8 cellular contexts compared by ENCODE assay signal in the genomic region with DNA sequence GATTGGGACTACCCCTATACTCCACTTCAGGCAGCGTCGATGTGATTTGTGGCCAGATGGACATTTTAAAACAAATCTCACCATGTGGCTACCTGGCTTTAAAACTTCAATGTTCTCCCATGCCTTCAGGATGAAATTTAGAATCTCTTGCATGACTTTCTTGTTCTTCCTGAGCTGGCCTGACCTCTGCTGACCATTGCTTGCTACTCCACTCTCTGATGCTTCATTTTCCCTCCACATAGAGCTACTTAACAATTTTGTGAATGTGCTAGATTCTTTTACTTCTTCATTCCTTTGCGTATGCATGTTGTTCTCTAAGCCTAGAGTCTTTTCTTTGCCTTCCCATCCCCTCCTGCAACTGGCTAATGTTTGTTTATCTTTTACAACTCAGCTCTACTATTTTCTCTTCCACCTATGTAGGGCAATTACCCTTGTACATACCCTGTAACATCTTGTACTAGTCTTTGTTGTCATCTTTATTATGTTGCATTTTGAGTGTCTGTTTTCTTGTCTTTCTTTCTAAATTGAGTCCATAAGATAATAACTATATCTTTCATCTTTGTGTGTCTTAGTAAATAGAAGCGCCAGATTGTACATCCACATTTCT. TPM values are rescaled to one million over a fixed set of nuclear protein-coding genes. Genes with fewer than 3 reads are reported as not detected.
DNase-seq lines count a peak whose midpoint lies in the region; ATAC-seq and TF ChIP-seq lines count a peak whose summit lies in the region.

No MANE protein-coding gene starts in this region.

- H3K27me3 Mint-ChIP-seq in activated CD4-positive, alpha-beta memory T cell treated with anti-CD3 and anti-CD28 coated beads for 36 hours: no peaks in the 10 kb centered on the region

- DNase-seq in DMS53 (lab: John Stamatoyannopoulos, UW) (peak; percentile 56), DMS53 treated with DMSO at 0.1 percent for 48 hours (lab: John Stamatoyannopoulos, UW; ENCODE audit: unreplicated experiment) (no peak), hepatocyte (ENCODE audit: low spot score) (peak; percentile 23), tibial artery (no peak), NCI-H2081 (lab: John Stamatoyannopoulos, UW) (no peak)
- DNase-seq in activated CD4-positive, alpha-beta memory T cell treated with anti-CD3 and anti-CD28 coated beads for 36 hours: peak; percentile 38

- no peak overlapping the region for H3K27ac Mint-ChIP-seq in activated CD4-positive, alpha-beta memory T cell treated with anti-CD3 and anti-CD28 coated beads for 36 hours

- ATAC-seq in HG03521 (IDR thresholded peaks at IDR 0.05; ENCODE audit: unreplicated experiment): no peak

- no peak overlapping the region for H2AFZ ChIP-seq in hepatocyte

- TF ChIP-seq CTCF in hepatocyte (IDR thresholded peaks at IDR 0.05; ENCODE audit: poor library complexity) (peak; percentile 44), tibial artery (IDR thresholded peaks at IDR 0.05) (peak; percentile 41 to 51)

- H3K9me3 ChIP-seq in hepatocyte (ENCODE audit: low read depth) (no peaks in the 10 kb centered on the region), tibial artery (no peaks in the 10 kb centered on the region)

- 95% methylated on average over 4 of the region's 4 CpGs for WGBS in hepatocyte (ENCODE audit: low lambda C conversion rate, missing lambda C conversion rate)

- H3K36me3 ChIP-seq in hepatocyte (replicated peaks; ENCODE audit: insufficient read depth, low read depth) (no peaks in the 10 kb centered on the region), tibial artery (peaks cover 8 to 47% (median 27%) of the 10 kb centered on the region in 3 donors)

- no peak for TF ChIP-seq EP300 in Ishikawa (IDR thresholded peaks at IDR 0.05; ENCODE audit: borderline replicate concordance)

- no peak overlapping the region for H3K4me3 Mint-ChIP-seq in activated CD4-positive, alpha-beta memory T cell treated with anti-CD3 and anti-CD28 coated beads for 36 hours

- H3K27me3 ChIP-seq in hepatocyte (no peaks in the 10 kb centered on the region), tibial artery (no peaks in the 10 kb centered on the region)

- H3K4me1 Mint-ChIP-seq in activated CD4-positive, alpha-beta memory T cell treated with anti-CD3 and anti-CD28 coated beads for 36 hours (ENCODE audit: low read depth): peaks cover 2% of the 10 kb centered on the region

- no peaks in the 10 kb centered on the region for H3K9me2 ChIP-seq in hepatocyte (replicated peaks; ENCODE audit: insufficient read depth)

- POLR2A ChIA-PET in activated CD4-positive, alpha-beta memory T cell treated with anti-CD3 and anti-CD28 coated beads for 36 hours (lab: Charles Lee): no interaction called here

- peak; percentile 59 for TF ChIP-seq RAD21 in Ishikawa (IDR thresholded peaks at IDR 0.05; ENCODE audit: low read depth)

- no peaks in the 10 kb centered on the region for H3K9me3 Mint-ChIP-seq in activated CD4-positive, alpha-beta memory T cell treated with anti-CD3 and anti-CD28 coated beads for 36 hours

- H3K4me3 ChIP-seq in hepatocyte: no peak overlapping the region
- H3K4me3 ChIP-seq in tibial artery: no peak overlapping the region

- intact Hi-C loops in activated CD4-positive, alpha-beta memory T cell treated with anti-CD3 and anti-CD28 coated beads for 36 hours (cut with micrococcal nuclease): loop anchor here (1.0 kb wide), 1 partner anchor 195 kb away; no protein-coding TSS in a partner anchor
- intact Hi-C loops in tibial artery (cut with DNase I; ENCODE audit: low total_unique reads): loop anchor here (5.0 kb wide), 1 partner anchor 192 kb away; a partner anchor contains a TSS

- no peaks in the 10 kb centered on the region for H4K20me1 ChIP-seq in hepatocyte (ENCODE audit: insufficient read depth, poor library complexity, severe bottlenecking)

- H3K4me2 ChIP-seq in hepatocyte: no peak overlapping the region

- peaks cover 8% of the 10 kb centered on the region for H3K79me2 ChIP-seq in hepatocyte

- H3K4me1 ChIP-seq in hepatocyte (ENCODE audit: insufficient read depth) (no peaks in the 10 kb centered on the region), tibial artery (no peaks in the 10 kb centered on the region)

- CTCF ChIA-PET in activated CD4-positive, alpha-beta memory T cell treated with anti-CD3 and anti-CD28 coated beads for 36 hours (lab: Charles Lee): interaction anchor here (0.7 to 1.6 kb wide), 5 partner anchors 8 to 194 kb away, joined by 3 to 27 read pairs (median 4); a partner anchor contains a TSS

- H3K36me3 Mint-ChIP-seq in activated CD4-positive, alpha-beta memory T cell treated with anti-CD3 and anti-CD28 coated beads for 36 hours: peaks cover 18% of the 10 kb centered on the region

- H3K27ac ChIP-seq in hepatocyte (no peak overlapping the region), tibial artery (no peak overlapping the region)

TF ChIP-seq in Ishikawa, 13 proteins besides CTCF, POLR2A, EP300 and RAD21:
- TF ChIP-seq ZBTB7A (IDR thresholded peaks at IDR 0.05; ENCODE audit: low read depth): no peak
- TF ChIP-seq YY1 (IDR thresholded peaks at IDR 0.05; ENCODE audit: low read depth): no peak
- TF ChIP-seq TEAD4 (IDR thresholded peaks at IDR 0.05): no peak
- TF ChIP-seq FOXM1 (IDR thresholded peaks at IDR 0.05; ENCODE audit: borderline replicate concordance, low read depth): no peak
- TF ChIP-seq, protein P1, sequence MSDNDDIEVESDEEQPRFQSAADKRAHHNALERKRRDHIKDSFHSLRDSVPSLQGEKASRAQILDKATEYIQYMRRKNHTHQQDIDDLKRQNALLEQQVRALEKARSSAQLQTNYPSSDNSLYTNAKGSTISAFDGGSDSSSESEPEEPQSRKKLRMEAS (IDR thresholded peaks at IDR 0.05): no peak
- no peak for TF ChIP-seq TCF12 (IDR thresholded peaks at IDR 0.05; ENCODE audit: low read depth)

RNA-seq across cellular contexts. Expression of a gene that starts 41.2 kb away (rescaled TPM):
- total RNA-seq in activated CD4-positive, alpha-beta memory T cell treated with anti-CD3 and anti-CD28 coated beads for 36 hours: 10 to 100 TPM; 46.3 to 51.8 TPM
- total RNA-seq in hepatocyte: 31.5 and 44.8 TPM in 2 replicates
- 20.2 and 21.2 TPM in 2 replicates for polyA plus RNA-seq in hepatocyte

Comparison
In these comparisons a context has a peak if more than half of its experiments do, and no peak if none do; other contexts are left out.
1. DNase-seq: peak in DMS53 (single experiment), activated CD4-positive, alpha-beta memory T cell treated with anti-CD3 and anti-CD28 coated beads for 36 hours (single experiment) and hepatocyte (single experiment); none in DMS53 treated with DMSO at 0.1 percent for 48 hours (single experiment), tibial artery (0 of 2) and NCI-H2081 (0 of 2).